Comparison of ENCODE assay signal across 8 cellular contexts in the genomic region with DNA sequence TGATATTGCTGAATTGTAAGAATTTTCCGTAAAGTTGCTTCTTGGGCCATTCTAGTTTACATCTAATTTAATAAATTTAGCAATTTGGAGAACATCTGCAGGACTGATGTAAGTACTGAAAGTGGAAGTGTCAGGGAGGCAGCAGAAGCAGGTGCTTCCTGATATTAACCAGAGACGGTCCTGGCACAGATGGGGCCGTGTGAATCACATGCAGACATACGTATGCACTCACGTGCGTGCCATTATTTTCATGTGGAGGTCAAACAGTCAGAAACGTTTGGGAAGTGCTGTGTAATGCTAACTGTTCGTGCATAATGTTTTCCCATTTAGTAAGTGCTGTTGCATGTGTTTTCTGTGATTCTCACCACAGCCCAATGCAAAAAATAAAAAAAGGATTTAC.
A peak's percentile ranks its signal among the peaks of the same experiment; 100 is the strongest.
DNase-seq lines count a peak whose midpoint lies in the region; ATAC-seq and TF ChIP-seq lines count a peak whose summit lies in the region.

No MANE protein-coding gene starts in this region.

- no peak for TF ChIP-seq CTCF in OCI-LY7 (conservative IDR thresholded peaks at IDR 0.05; ENCODE audit: low read length)

- DNase-seq in OCI-LY7 (ENCODE audit: low spot score) (peak; percentile 97), left kidney (ENCODE audit: low read depth, low spot score) (peak; percentile 64), NCI-H146 (lab: John Stamatoyannopoulos, UW) (no peak), D341Med (ENCODE audit: low spot score) (no peak)
- DNase-seq in stimulated activated CD8-positive, alpha-beta memory T cell treated with anti-CD3 and anti-CD28 coated beads, Interleukin-4, amount 100 ng/mL, for 4 hours (ENCODE audit: low read depth in 2 of 2, low spot score in 1 of 2), result peak; percentile 42 to 48

- no peaks in the 10 kb centered on the region for H3K27me3 Mint-ChIP-seq in activated T-helper 17 cell treated with anti-CD3 and anti-CD28 coated beads, Interleukin-2, amount 50 U/mL, for 72 hours

- H2AFZ ChIP-seq in OCI-LY7 (ENCODE audit: low read length), result no peak overlapping the region

- peak overlapping the region; percentile 63 for H3K4me3 ChIP-seq in OCI-LY7 (ENCODE audit: low read depth, low read length, poor library complexity, severe bottlenecking)

- H3K4me3 Mint-ChIP-seq in activated T-helper 17 cell treated with anti-CD3 and anti-CD28 coated beads, Interleukin-2, amount 50 U/mL, for 72 hours, result peak overlapping the region; percentile 65

- H3K79me2 ChIP-seq in OCI-LY7 (ENCODE audit: insufficient read depth, low read depth, low read length), result peaks cover 79% of the 10 kb centered on the region

- peaks cover 25% of the 10 kb centered on the region for H3K36me3 ChIP-seq in OCI-LY7 (ENCODE audit: insufficient read depth, low read length)

- POLR2A ChIA-PET in OCI-LY7 (lab: Charles Lee), result interaction anchor here (0.7 to 2.5 kb wide), 3 partner anchors 17 to 68 kb away, joined by 3 to 9 read pairs (median 6); no protein-coding TSS in a partner anchor

- peak; percentile 79 for ATAC-seq in GM18517 (IDR thresholded peaks at IDR 0.05; ENCODE audit: unreplicated experiment)
- ATAC-seq in HG02885 (IDR thresholded peaks at IDR 0.05; ENCODE audit: poor library complexity, unreplicated experiment), result peak; percentile 94
- peak; percentile 42 for ATAC-seq in activated T-helper 17 cell treated with anti-CD3 and anti-CD28 coated beads, Interleukin-2, amount 50 U/mL, for 72 hours (replicated peaks)

- no TSS peak for BruUV-seq in OCI-LY7 (replicated peaks; lab: Mats Ljungman, UMichigan)

- 0 out of 2 replicates have a peak, but pooled peaks cover 2% of the 10 kb centered on the region for H4K20me1 ChIP-seq in OCI-LY7 (ENCODE audit: insufficient read depth, low read length)

- peaks cover 74% of the 10 kb centered on the region for H3K4me1 ChIP-seq in OCI-LY7 (ENCODE audit: insufficient read depth, low read length, poor library complexity, severe bottlenecking)

- H3K9me2 ChIP-seq in OCI-LY7 (ENCODE audit: insufficient read depth, low read length), result no peaks in the 10 kb centered on the region

- CTCF ChIA-PET in OCI-LY7 (lab: Charles Lee; ENCODE audit: unreplicated experiment), result no interaction called here

- intact Hi-C loops in OCI-LY7 (cut with micrococcal nuclease; ENCODE audit: unreplicated experiment), result loop anchor here (1.0 to 5.0 kb wide), 5 partner anchors 33 to 514 kb away; no protein-coding TSS in a partner anchor

- peak overlapping the region; percentile 67 for H3K27ac Mint-ChIP-seq in activated T-helper 17 cell treated with anti-CD3 and anti-CD28 coated beads, Interleukin-2, amount 50 U/mL, for 72 hours

- peak overlapping the region; percentile 96 for H3K4me2 ChIP-seq in OCI-LY7 (ENCODE audit: low read length)

- H3K9me3 Mint-ChIP-seq in activated T-helper 17 cell treated with anti-CD3 and anti-CD28 coated beads, Interleukin-2, amount 50 U/mL, for 72 hours, result no peaks in the 10 kb centered on the region

- peaks cover 65% of the 10 kb centered on the region for H3K4me1 Mint-ChIP-seq in activated T-helper 17 cell treated with anti-CD3 and anti-CD28 coated beads, Interleukin-2, amount 50 U/mL, for 72 hours

- peaks cover 55% of the 10 kb centered on the region for H3K36me3 Mint-ChIP-seq in activated T-helper 17 cell treated with anti-CD3 and anti-CD28 coated beads, Interleukin-2, amount 50 U/mL, for 72 hours (ENCODE audit: low read depth)

- peak overlapping the region; percentile 98 for H3K27ac ChIP-seq in OCI-LY7 (ENCODE audit: low read depth, low read length, poor library complexity, severe bottlenecking)

- no peaks in the 10 kb centered on the region; the same call in 1 of the 2 replicates for H3K9me3 ChIP-seq in OCI-LY7 (ENCODE audit: low read length)

Comparison
In these comparisons a context has a peak if more than half of its experiments do, and no peak if none do; other contexts are left out.
1. ATAC-seq: peak in every context shown above with its lines; median percentile 94 in HG02885; 79 in GM18517; 42 in activated T-helper 17 cell treated with anti-CD3 and anti-CD28 coated beads, Interleukin-2, amount 50 U/mL, for 72 hours.
2. DNase-seq: peak in OCI-LY7 (single experiment), left kidney (single experiment) and stimulated activated CD8-positive, alpha-beta memory T cell treated with anti-CD3 and anti-CD28 coated beads, Interleukin-4, amount 100 ng/mL, for 4 hours (2 of 2); none in NCI-H146 (single experiment) and D341Med (single experiment).